Comparison of ENCODE assay signal across 23 cellular contexts in genomic region chr1:80392529-80392928, GRCh38.
DNase-seq lines count a peak whose midpoint lies in the region; TF ChIP-seq lines count a peak whose summit lies in the region.
"Had no signal": no experiment of that assay in that cellular context is flagged by ENCODE, and none has a peak within 500 bp of the region (broad histone marks: within the 10 kb centered on the region; RNA-seq: fewer than 3 reads in every experiment).

No MANE protein-coding gene starts in this region.

- no peak overlapping the region for H3K27ac ChIP-seq in esophagus squamous epithelium
- H3K27ac ChIP-seq: colonic mucosa, HL-60, KMS-11, lower lobe of right lung, pancreas, skin epidermis, vagina had no signal

- 43 to 48% methylated on average over 3 of the region's 3 CpGs for WGBS in esophagus squamous epithelium, 2 donors

- no peaks in the 10 kb centered on the region for H3K27me3 ChIP-seq in kidney epithelial cell (ENCODE audit: control insufficient read depth, insufficient read depth, low read length)
- H3K27me3 ChIP-seq in esophagus squamous epithelium = no peaks in the 10 kb centered on the region
- H3K27me3 ChIP-seq: colonic mucosa, pancreas, vagina had no signal

- no peaks in the 10 kb centered on the region for H3K9me3 ChIP-seq in esophagus squamous epithelium
- H3K9me3 ChIP-seq: colonic mucosa, pancreas, vagina had no signal

- DNase-seq in DMS53 (lab: John Stamatoyannopoulos, UW) (peak; percentile 84), HuH-7.5 (ENCODE audit: low spot score) (peak; percentile 18), choroid plexus epithelial cell (ENCODE audit: low read depth) (peak; percentile 35), kidney epithelial cell (ENCODE audit: low read depth) (peak; percentile 2), esophagus squamous epithelium (lab: John Stamatoyannopoulos, UW) (no peak), amygdala (lab: John Stamatoyannopoulos, UW) (no peak), AG08396 (ENCODE audit: low spot score) (no peak)
- DNase-seq in stimulated activated CD4-positive, alpha-beta T cell treated with anti-CD3 and anti-CD28 coated beads, Interleukin-2, amount 100 ng/mL, for 48 hours = no peak
- DNase-seq: activated naive CD4-positive, alpha-beta T cell treated with Interleukin-2 at 50 U/mL for 16 hours; activated T-cell treated with anti-CD3 and anti-CD28 coated beads for 4 hours; AML-193; colonic mucosa; GDM1; lower lobe of right lung; NCI-H1092 treated with DMSO at 0.1 percent for 48 hours; NCI-H69; pancreas; stimulated activated CD4-positive, alpha-beta T cell treated with anti-CD3 and anti-CD28 coated beads, Interleukin-4, amount 100 ng/mL, for 24 hours; substantia nigra had no signal

- intact Hi-C loops in esophagus squamous epithelium (cut with DNase I) = no loop called here

- H3K4me1 ChIP-seq in esophagus squamous epithelium = no peaks in the 10 kb centered on the region
- H3K4me1 ChIP-seq: colonic mucosa, lower lobe of right lung, pancreas, vagina had no signal

- H3K36me3 ChIP-seq in kidney epithelial cell (ENCODE audit: control insufficient read depth, insufficient read depth, low read length) = no peaks in the 10 kb centered on the region
- no peaks in the 10 kb centered on the region for H3K36me3 ChIP-seq in esophagus squamous epithelium
- H3K36me3 ChIP-seq: colonic mucosa, lower lobe of right lung, pancreas, vagina had no signal

- TF ChIP-seq CTCF in choroid plexus epithelial cell (conservative IDR thresholded peaks at IDR 0.05; ENCODE audit: low read depth, low read length) (no peak), kidney epithelial cell (IDR thresholded peaks at IDR 0.05; ENCODE audit: insufficient read depth, low read length, poor library complexity, severe bottlenecking) (no peak), esophagus squamous epithelium (IDR thresholded peaks at IDR 0.05) (no peak)

- H3K4me3 ChIP-seq in choroid plexus epithelial cell (ENCODE audit: low read depth, low read length) (no peak overlapping the region), kidney epithelial cell (ENCODE audit: low read depth, low read length) (no peak overlapping the region), esophagus squamous epithelium (no peak overlapping the region)
- H3K4me3 ChIP-seq: colonic mucosa, lower lobe of right lung, pancreas, skin epidermis, vagina had no signal

- TF ChIP-seq POLR2A in esophagus squamous epithelium (IDR thresholded peaks at IDR 0.05) = no peak

Comparison
In these comparisons a context has a peak if more than half of its experiments do, and no peak if none do; other contexts are left out.
1. DNase-seq: peak in DMS53 (single experiment), HuH-7.5 (single experiment), choroid plexus epithelial cell (single experiment) and kidney epithelial cell (single experiment); none in esophagus squamous epithelium (single experiment), stimulated activated CD4-positive, alpha-beta T cell treated with anti-CD3 and anti-CD28 coated beads, Interleukin-2, amount 100 ng/mL, for 48 hours (0 of 2), amygdala (0 of 56) and AG08396 (single experiment).